ENCODE assay signal across 31 cellular contexts in the genomic region with DNA sequence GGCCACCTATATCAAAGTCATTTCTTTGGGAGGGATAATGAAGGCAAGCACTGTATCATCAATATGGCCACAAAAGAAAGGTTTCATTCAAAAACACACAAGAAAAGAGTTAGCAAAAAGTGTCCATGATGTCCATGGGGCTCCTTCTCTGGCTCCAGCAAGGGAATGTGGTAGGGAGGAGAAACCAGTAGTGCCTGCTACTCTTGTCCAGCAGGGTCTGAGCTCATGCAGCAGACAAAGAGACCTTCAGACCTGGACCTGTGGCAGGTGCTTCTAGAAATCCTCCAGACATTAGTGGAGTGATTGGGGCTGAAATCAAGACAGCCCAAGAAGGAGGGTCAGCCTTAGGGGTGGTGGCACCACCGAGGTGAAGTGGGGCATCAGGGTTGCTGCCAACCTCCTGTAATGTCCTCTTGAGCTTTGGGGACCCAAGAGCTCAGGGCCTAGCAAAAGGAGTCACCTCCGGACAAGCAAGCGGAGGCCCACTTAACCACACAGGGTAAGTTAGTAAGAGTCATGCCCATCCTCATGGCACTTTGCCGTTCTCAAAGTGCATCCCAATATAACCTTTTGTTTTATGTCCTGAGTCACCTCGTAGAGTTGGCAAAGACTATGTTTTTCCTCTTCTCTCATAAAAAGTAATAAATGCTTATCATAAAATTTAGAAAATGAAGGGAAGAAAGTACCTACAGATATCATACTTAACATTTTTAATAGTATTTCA.
"Had no signal": no experiment of that assay in that cellular context is flagged by ENCODE, and none has a peak within 500 bp of the region (broad histone marks: within the 10 kb centered on the region; RNA-seq: fewer than 3 reads in every experiment).

No MANE protein-coding gene starts in this region.

- DNase-seq: activated B cell treated with CpG ODN at 0.5 μM for 24 hours; activated CD4-positive, alpha-beta memory T cell treated with anti-CD3 and anti-CD28 coated beads for 36 hours; activated CD4-positive, alpha-beta T cell treated with anti-CD3 and anti-CD28 coated beads for 4 hours; activated CD4-positive, alpha-beta T cell treated with anti-CD3 and anti-CD28 coated beads, Interleukin-2, amount 50 U/mL, for 1 hour; activated CD4-positive, CD25-positive, alpha-beta regulatory T cell treated with anti-CD3 and anti-CD28 coated beads, Interleukin-2, amount 50 U/mL, for 72 hours; activated CD8-positive, alpha-beta memory T cell treated with anti-CD3 and anti-CD28 coated beads for 24 hours; activated CD8-positive, alpha-beta memory T cell treated with anti-CD3 and anti-CD28 coated beads, Interleukin-2, amount 10 ng/mL, durations not matched to agents 7 days and 5 days; activated CD8-positive, alpha-beta memory T cell treated with anti-CD3 and anti-CD28 coated beads, Interleukin-2, amount 50 U/mL, for 48 hours; activated effector memory CD4-positive, alpha-beta T cell treated with Interleukin-2 at 50 U/mL for 16 hours; activated naive CD4-positive, alpha-beta T cell treated with anti-CD3 and anti-CD28 coated beads, Interleukin-2, amount 10 ng/mL, durations not matched to agents 7 days and 5 days; activated naive CD8-positive, alpha-beta T cell treated with anti-CD3 and anti-CD28 coated beads, Interleukin-2, amount 50 U/mL, for 24 hours; activated T-cell treated with anti-CD3 and anti-CD28 coated beads, Interleukin-2, amount 50 U/mL, for 48 hours; anterior cingulate cortex; caudate nucleus; Karpas-422; KBM-7; MG63; NCI-H1048; NCI-H1105 treated with DMSO at 0.1 percent for 48 hours; NCI-H1436; NCI-H1694; NCI-H1930; NCI-H2081 treated with DMSO at 0.1 percent for 48 hours; NCI-H345; NCI-H524 treated with DMSO at 0.1 percent for 48 hours; NCI-H748 treated with DMSO at 0.1 percent for 48 hours; NK-92 treated with Interleukin-12 subunit alpha and Interleukin-12 subunit beta, amount 100 ng/mL, for 24 hours; SHP77; SJCRH30 had no signal

- H3K36me3 ChIP-seq: MG63, SJCRH30 had no signal

- H3K27ac ChIP-seq: SJCRH30, SK-N-MC, VCaP had no signal

- ATAC-seq: activated CD8-positive, alpha-beta memory T cell treated with anti-CD3 and anti-CD28 coated beads, Interleukin-2, amount 10 ng/mL, durations not matched to agents 7 days and 5 days; activated naive CD8-positive, alpha-beta T cell treated with anti-CD3 and anti-CD28 coated beads, Interleukin-2, amount 50 U/mL, for 24 hours had no signal

- H3K9me3 ChIP-seq: MG63, SJCRH30 had no signal

- H3K27me3 ChIP-seq: MG63, SJCRH30 had no signal

- H3K4me3 ChIP-seq: MG63, SJCRH30, SK-N-MC had no signal
